ENCODE assay signal across 8 cellular contexts in the genomic region with DNA sequence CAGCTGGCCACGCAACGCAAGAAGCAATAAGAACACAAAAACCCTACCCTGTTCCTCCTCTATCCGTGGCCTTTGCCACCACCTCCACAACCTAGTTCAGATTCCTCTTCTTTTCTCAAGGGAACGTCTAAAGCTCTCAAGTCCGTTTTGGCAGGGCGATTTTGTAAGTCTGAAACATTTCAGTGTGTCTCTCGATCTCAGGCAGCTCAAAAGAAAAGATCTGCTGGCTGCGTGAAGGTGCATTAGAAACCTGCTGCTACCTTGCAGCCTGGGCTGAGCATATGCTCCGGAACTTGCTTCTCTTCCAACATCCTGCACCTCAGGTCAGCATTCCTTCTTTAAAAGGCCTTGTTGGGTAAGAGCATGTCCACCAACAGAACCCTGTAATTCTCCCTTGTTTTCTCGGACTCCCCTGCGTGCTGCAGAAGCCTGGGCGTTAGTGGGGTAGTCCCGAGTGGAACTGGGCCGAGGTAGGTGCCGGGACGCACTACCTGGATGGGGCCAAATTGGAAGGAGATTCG. TPM values are rescaled to one million over a fixed set of nuclear protein-coding genes. Genes with fewer than 3 reads are reported as not detected.
A peak's percentile ranks its signal among the peaks of the same experiment; 100 is the strongest.
DNase-seq lines count a peak whose midpoint lies in the region; ATAC-seq and TF ChIP-seq lines count a peak whose summit lies in the region.

No MANE protein-coding gene starts in this region.

- no peaks in the 10 kb centered on the region for H3K36me3 ChIP-seq in heart left ventricle

- peak overlapping the region; percentile 55 to 99 (median 79) for H3K4me3 ChIP-seq in heart left ventricle

- H3K9me3 Mint-ChIP-seq in activated naive CD8-positive, alpha-beta T cell (ENCODE audit: low read depth): no peaks in the 10 kb centered on the region
- no peaks in the 10 kb centered on the region for H3K9me3 Mint-ChIP-seq in immature natural killer cell
- H3K9me3 Mint-ChIP-seq in stimulated activated naive B cell treated with anti-CD40 and anti-IgM and Interleukin-4, amounts not matched to agents 10 μg/mL and 1 μg/mL and 100 μg/mL, for 72 hours: no peaks in the 10 kb centered on the region

- DNase-seq in heart left ventricle (peak in 1 of 5 donors; percentile 32), Right ventricle myocardium superior (no peak), immature natural killer cell (peak in 1 of 3 donors; percentile 11), HuH-7 (ENCODE audit: low spot score) (no peak)
- no peak for DNase-seq in stimulated activated naive B cell treated with anti-CD40 and anti-IgM and Interleukin-4, amounts not matched to agents 10 μg/mL and 1 μg/mL and 100 μg/mL, for 72 hours

- H3K4me1 Mint-ChIP-seq in activated naive CD8-positive, alpha-beta T cell (ENCODE audit: low read depth): peaks cover 20% of the 10 kb centered on the region
- peaks cover 22 to 27% of the 10 kb centered on the region in 2 donors for H3K4me1 Mint-ChIP-seq in immature natural killer cell
- peaks cover 19 to 20% of the 10 kb centered on the region in 2 donors for H3K4me1 Mint-ChIP-seq in stimulated activated naive B cell treated with anti-CD40 and anti-IgM and Interleukin-4, amounts not matched to agents 10 μg/mL and 1 μg/mL and 100 μg/mL, for 72 hours

- WGBS in heart left ventricle, 4 donors: 16 to 41% (median 22%) methylated on average over 9 to 17 of the region's 17 CpGs

- TF ChIP-seq CTCF in heart left ventricle (IDR thresholded peaks at IDR 0.05): no peak

- H3K27ac ChIP-seq in heart left ventricle: peak overlapping the region in 11 of 12 donors; percentile 69 to 93 (median 89)

- TF ChIP-seq POLR2A in heart left ventricle (IDR thresholded peaks at IDR 0.05): no peak

- intact Hi-C loops in heart left ventricle (cut with DNase I) (loop anchor here in 7 of 10 donors (5.0 to 10.0 kb wide), 5 partner anchors 74 to 106 kb away; a partner anchor contains a TSS), Right ventricle myocardium superior (cut with DNase I) (loop anchor here (10.0 kb wide), 1 partner anchor 106 kb away; a partner anchor contains a TSS)

- no peaks in the 10 kb centered on the region for H3K36me3 Mint-ChIP-seq in activated naive CD8-positive, alpha-beta T cell
- H3K36me3 Mint-ChIP-seq in immature natural killer cell: peaks cover 0 to 3% (median 0%) of the 10 kb centered on the region in 3 donors
- peaks cover 0 to 3% of the 10 kb centered on the region in 2 donors for H3K36me3 Mint-ChIP-seq in stimulated activated naive B cell treated with anti-CD40 and anti-IgM and Interleukin-4, amounts not matched to agents 10 μg/mL and 1 μg/mL and 100 μg/mL, for 72 hours

- H3K4me1 ChIP-seq in heart left ventricle: peaks cover 0 to 43% (median 20%) of the 10 kb centered on the region in 12 donors

- peaks cover 10% of the 10 kb centered on the region for H3K27me3 Mint-ChIP-seq in activated naive CD8-positive, alpha-beta T cell
- peaks cover 6 to 18% (median 10%) of the 10 kb centered on the region in 3 donors for H3K27me3 Mint-ChIP-seq in immature natural killer cell (ENCODE audit: low read depth in 3 of 3)
- H3K27me3 Mint-ChIP-seq in stimulated activated naive B cell treated with anti-CD40 and anti-IgM and Interleukin-4, amounts not matched to agents 10 μg/mL and 1 μg/mL and 100 μg/mL, for 72 hours: no peaks in the 10 kb centered on the region

- H3K4me3 Mint-ChIP-seq in activated naive CD8-positive, alpha-beta T cell: peak overlapping the region; percentile 86
- H3K4me3 Mint-ChIP-seq in immature natural killer cell: peak overlapping the region; percentile 81 to 89 (median 83)
- peak overlapping the region; percentile 80 to 87 for H3K4me3 Mint-ChIP-seq in stimulated activated naive B cell treated with anti-CD40 and anti-IgM and Interleukin-4, amounts not matched to agents 10 μg/mL and 1 μg/mL and 100 μg/mL, for 72 hours

- H3K27me3 ChIP-seq in heart left ventricle: no peaks in the 10 kb centered on the region

- H3K27ac Mint-ChIP-seq in activated naive CD8-positive, alpha-beta T cell: no peak overlapping the region
- peak overlapping the region in 2 of 6 donors; percentile 36 to 39 for H3K27ac Mint-ChIP-seq in immature natural killer cell
- no peak overlapping the region for H3K27ac Mint-ChIP-seq in stimulated activated naive B cell treated with anti-CD40 and anti-IgM and Interleukin-4, amounts not matched to agents 10 μg/mL and 1 μg/mL and 100 μg/mL, for 72 hours

- no peaks in the 10 kb centered on the region for H3K9me3 ChIP-seq in heart left ventricle

- ATAC-seq in heart left ventricle (no peak), Right ventricle myocardium superior (ENCODE audit: poor library complexity) (no peak), HG03097 (IDR thresholded peaks at IDR 0.05; ENCODE audit: low FRiP score, unreplicated experiment) (no peak), HG03565 (IDR thresholded peaks at IDR 0.05; ENCODE audit: unreplicated experiment) (no peak)
- no peak for ATAC-seq in stimulated activated naive B cell treated with anti-CD40 and anti-IgM and Interleukin-4, amounts not matched to agents 10 μg/mL and 1 μg/mL and 100 μg/mL, for 72 hours (replicated peaks)

RNA-seq across cellular contexts. Expression of a gene that starts 1.5 kb away (rescaled TPM):
- total RNA-seq in heart left ventricle (10 to 100 TPM; 15.5 to 39.1 (median 28.8) TPM), Right ventricle myocardium superior (24.2 TPM)
- polyA plus RNA-seq in heart left ventricle (10 to 100 TPM in 1 of 2 donors, 1 to 10 TPM in 1; 7.4 to 12.3 TPM), immature natural killer cell (under 1 TPM in 1 of 3 donors, not detected in 2; 0.51 TPM)

RNA-seq across cellular contexts. Expression of a gene that starts 35.4 kb away (rescaled TPM):
- 10 to 100 TPM; 13.2 to 24.1 (median 16.6) TPM for total RNA-seq in heart left ventricle
- polyA plus RNA-seq in heart left ventricle: 1 to 10 TPM; 5.0 to 5.6 TPM
- 14.9 TPM for total RNA-seq in Right ventricle myocardium superior
- polyA plus RNA-seq in immature natural killer cell: 10 to 100 TPM in 1 of 3 donors, 1 to 10 TPM in 2; 5.1 to 11.0 (median 5.4) TPM
